In genomic region chr3:127093312-127093711, GRCh38 we compare ENCODE assay signal across 28 cellular contexts.
"Had no signal": no experiment of that assay in that cellular context is flagged by ENCODE, and none has a peak within 500 bp of the region (broad histone marks: within the 10 kb centered on the region; RNA-seq: fewer than 3 reads in every experiment).

No MANE protein-coding gene starts in this region.

- H3K4me3 Mint-ChIP-seq: activated B cell treated with CpG ODN at 0.5 μM for 24 hours; activated CD4-positive, alpha-beta memory T cell treated with anti-CD3 and anti-CD28 coated beads, Interleukin-2, amount 10 ng/mL, durations not matched to agents 7 days and 5 days; activated naive CD4-positive, alpha-beta T cell treated with anti-CD3 and anti-CD28 coated beads, Interleukin-2, amount 10 ng/mL, durations not matched to agents 7 days and 5 days; activated naive CD8-positive, alpha-beta T cell treated with anti-CD3 and anti-CD28 coated beads for 36 hours; T-cell had no signal

- H3K36me3 ChIP-seq: breast epithelium had no signal

- H3K4me1 Mint-ChIP-seq: activated B cell treated with CpG ODN at 0.5 μM for 24 hours; activated CD4-positive, alpha-beta memory T cell treated with anti-CD3 and anti-CD28 coated beads, Interleukin-2, amount 10 ng/mL, durations not matched to agents 7 days and 5 days; activated naive CD4-positive, alpha-beta T cell treated with anti-CD3 and anti-CD28 coated beads, Interleukin-2, amount 10 ng/mL, durations not matched to agents 7 days and 5 days; activated naive CD8-positive, alpha-beta T cell treated with anti-CD3 and anti-CD28 coated beads for 36 hours; T-cell had no signal

- H3K36me3 Mint-ChIP-seq: activated naive CD4-positive, alpha-beta T cell treated with anti-CD3 and anti-CD28 coated beads, Interleukin-2, amount 10 ng/mL, durations not matched to agents 7 days and 5 days; activated naive CD8-positive, alpha-beta T cell treated with anti-CD3 and anti-CD28 coated beads for 36 hours; T-cell had no signal

- H3K4me1 ChIP-seq: breast epithelium had no signal

- H3K4me3 ChIP-seq: breast epithelium, K562, SK-N-MC had no signal

- H3K9me3 Mint-ChIP-seq: activated CD4-positive, alpha-beta memory T cell treated with anti-CD3 and anti-CD28 coated beads, Interleukin-2, amount 10 ng/mL, durations not matched to agents 7 days and 5 days; activated naive CD4-positive, alpha-beta T cell treated with anti-CD3 and anti-CD28 coated beads, Interleukin-2, amount 10 ng/mL, durations not matched to agents 7 days and 5 days; activated T-helper 2 cell treated with anti-CD3 and anti-CD28 coated beads, Interferon-gamma antibody, Interleukin-2, Interleukin-4, amounts not matched to agents 10 μg/mL and 5 μg/mL and 100 μg/mL, durations not matched to agents 14 hours and 24 hours and 36 hours; T-cell had no signal

- H3K9me3 ChIP-seq: breast epithelium had no signal

- H3K27ac ChIP-seq: breast epithelium, SK-N-MC had no signal

- ATAC-seq: Right ventricle myocardium inferior, T-cell had no signal

- DNase-seq: activated B cell treated with CpG ODN at 0.5 μM for 24 hours; activated CD4-positive, alpha-beta memory T cell treated with anti-CD3 and anti-CD28 coated beads, Interleukin-2, amount 10 ng/mL, durations not matched to agents 7 days and 5 days; activated CD4-positive, alpha-beta T cell treated with anti-CD3 and anti-CD28 coated beads, Interleukin-2, amount 50 U/mL, for 1 hour; activated gamma-delta T cell treated with Interleukin-2 at 50 U/mL for 16 hours; activated naive CD4-positive, alpha-beta T cell treated with anti-CD3 and anti-CD28 coated beads, Interleukin-2, amount 10 ng/mL, durations not matched to agents 7 days and 5 days; activated naive CD8-positive, alpha-beta T cell treated with anti-CD3 and anti-CD28 coated beads for 36 hours; activated T-cell treated with anti-CD3 and anti-CD28 coated beads for 4 hours; activated T-cell treated with anti-CD3 and anti-CD28 coated beads, Interleukin-2, amount 50 U/mL, for 48 hours; caudate nucleus; Karpas-422; MM.1S; NCI-H1105 treated with DMSO at 0.1 percent for 48 hours; NCI-H1436 treated with DMSO at 0.1 percent for 48 hours; NCI-H187; NCI-H2081; NCI-H510A treated with DMSO at 0.1 percent for 48 hours; NCI-H774; NK-92 treated with Interleukin-12 subunit alpha and Interleukin-12 subunit beta, amount 100 ng/mL, for 24 hours; OCI-M1; RPMI8226; T-cell; T-helper 2 cell; T1000 had no signal

- H3K27ac Mint-ChIP-seq: activated B cell treated with CpG ODN at 0.5 μM for 24 hours; activated CD4-positive, alpha-beta memory T cell treated with anti-CD3 and anti-CD28 coated beads, Interleukin-2, amount 10 ng/mL, durations not matched to agents 7 days and 5 days; activated naive CD4-positive, alpha-beta T cell treated with anti-CD3 and anti-CD28 coated beads, Interleukin-2, amount 10 ng/mL, durations not matched to agents 7 days and 5 days; activated naive CD8-positive, alpha-beta T cell treated with anti-CD3 and anti-CD28 coated beads for 36 hours; activated T-helper 2 cell treated with anti-CD3 and anti-CD28 coated beads, Interferon-gamma antibody, Interleukin-2, Interleukin-4, amounts not matched to agents 10 μg/mL and 5 μg/mL and 100 μg/mL, durations not matched to agents 14 hours and 24 hours and 36 hours; T-cell had no signal

- H3K27me3 Mint-ChIP-seq: activated CD4-positive, alpha-beta memory T cell treated with anti-CD3 and anti-CD28 coated beads, Interleukin-2, amount 10 ng/mL, durations not matched to agents 7 days and 5 days; activated naive CD4-positive, alpha-beta T cell treated with anti-CD3 and anti-CD28 coated beads, Interleukin-2, amount 10 ng/mL, durations not matched to agents 7 days and 5 days had no signal
